11 cellular contexts compared by ENCODE assay signal in the genomic region with DNA sequence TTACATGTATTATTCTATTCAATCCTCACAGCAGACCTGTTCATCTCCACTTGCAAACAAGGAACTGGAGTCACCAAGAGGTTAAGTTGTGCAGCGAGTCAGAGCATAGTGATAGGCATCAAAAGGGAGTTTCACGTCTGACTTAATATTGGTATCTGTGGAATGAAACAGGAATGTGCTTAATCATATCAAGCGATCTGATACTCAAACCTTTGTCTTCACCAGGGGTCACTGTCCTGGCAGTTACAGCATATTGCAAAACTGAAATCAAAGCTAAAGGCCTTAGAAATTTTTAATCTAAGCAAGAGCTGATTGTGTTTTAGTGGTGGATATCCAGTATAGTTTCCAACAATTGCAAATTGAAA.
A peak's percentile ranks its signal among the peaks of the same experiment; 100 is the strongest.
DNase-seq lines count a peak whose midpoint lies in the region; ATAC-seq, FAIRE-seq and TF ChIP-seq lines count a peak whose summit lies in the region.
"Had no signal": no experiment of that assay in that cellular context is flagged by ENCODE, and none has a peak within 500 bp of the region (broad histone marks: within the 10 kb centered on the region; RNA-seq: fewer than 3 reads in every experiment).

No MANE protein-coding gene starts in this region.

- H3K27me3 ChIP-seq in bronchial epithelial cell (ENCODE audit: control insufficient read depth, insufficient read depth, low read length) (no peaks in the 10 kb centered on the region), right lobe of liver (no peaks in the 10 kb centered on the region), BE2C (no peaks in the 10 kb centered on the region)

- H3K4me1 ChIP-seq in right lobe of liver: peaks cover 0 to 18% (median 0%) of the 10 kb centered on the region in 4 donors
- H3K4me1 ChIP-seq in BE2C: peaks cover 9% of the 10 kb centered on the region

- intact Hi-C loops in right lobe of liver (cut with DNase I): no loop called here

- no peak overlapping the region for H3K27ac ChIP-seq in right lobe of liver

- TF ChIP-seq CTCF in bronchial epithelial cell (IDR thresholded peaks at IDR 0.05; ENCODE audit: insufficient read depth, low read length, severe bottlenecking): peak; percentile 8
- peak in 2 of 4 donors; percentile 8 to 23 for TF ChIP-seq CTCF in right lobe of liver (IDR thresholded peaks at IDR 0.05)
- TF ChIP-seq CTCF in BE2C (IDR thresholded peaks at IDR 0.05; ENCODE audit: low read depth, low read length): no peak

- DNase-seq in AG08395 (ENCODE audit: low spot score) (peak; percentile 40), HTR-8/SVneo (ENCODE audit: insufficient read length, low spot score) (peak; percentile 38), bronchial epithelial cell (ENCODE audit: low read depth) (peak; percentile 91), right lobe of liver (peak in 1 of 3 donors; percentile 44), BE2C (no peak), SHP77 treated with DMSO at 0.1 percent for 48 hours (lab: John Stamatoyannopoulos, UW) (no peak), NCI-H524 treated with DMSO at 0.1 percent for 48 hours (lab: John Stamatoyannopoulos, UW) (no peak)
- DNase-seq: activated naive CD4-positive, alpha-beta T cell treated with anti-CD3 and anti-CD28 coated beads for 36 hours; CD8-positive, alpha-beta memory T cell; stimulated activated naive B cell treated with anti-CD40 and anti-IgM and Interleukin-4, amounts not matched to agents 10 μg/mL and 1 μg/mL and 100 μg/mL, for 72 hours had no signal

- 14% methylated on average over 3 of the region's 3 CpGs for WGBS in right lobe of liver (ENCODE audit: insufficient coverage, low coverage, low lambda C conversion rate, missing lambda C conversion rate)

- peak; percentile 92 for FAIRE-seq in HTR-8/SVneo (lab: Jason Lieb, UNC)
- FAIRE-seq in bronchial epithelial cell (lab: Jason Lieb, UNC): peak; percentile 28

- H3K36me3 ChIP-seq in bronchial epithelial cell (ENCODE audit: control insufficient read depth, insufficient read depth, low read length): no peaks in the 10 kb centered on the region
- H3K36me3 ChIP-seq in right lobe of liver: no peaks in the 10 kb centered on the region
- H3K36me3 ChIP-seq in BE2C: no peaks in the 10 kb centered on the region

- H3K4me3 ChIP-seq in bronchial epithelial cell (ENCODE audit: low read depth, low read length) (no peak overlapping the region), right lobe of liver (no peak overlapping the region), BE2C (ENCODE audit: low read depth, low read length) (no peak overlapping the region)

- TF ChIP-seq POLR2A in right lobe of liver (IDR thresholded peaks at IDR 0.05): no peak

- H3K9me3 ChIP-seq in right lobe of liver (no peaks in the 10 kb centered on the region), BE2C (no peaks in the 10 kb centered on the region)

- ATAC-seq in right lobe of liver (peak; percentile 50 to 89 (median 81)), HG02678 (IDR thresholded peaks at IDR 0.05; ENCODE audit: unreplicated experiment) (no peak)
- ATAC-seq: stimulated activated naive B cell treated with anti-CD40 and anti-IgM and Interleukin-4, amounts not matched to agents 10 μg/mL and 1 μg/mL and 100 μg/mL, for 72 hours had no signal

Comparison
In these comparisons a context has a peak if more than half of its experiments do, and no peak if none do; other contexts are left out.
1. DNase-seq: peak in AG08395 (single experiment), HTR-8/SVneo (single experiment) and bronchial epithelial cell (single experiment); none in BE2C (single experiment), SHP77 treated with DMSO at 0.1 percent for 48 hours (single experiment) and NCI-H524 treated with DMSO at 0.1 percent for 48 hours (single experiment).